ENCODE assay signal across 30 cellular contexts in the genomic region with DNA sequence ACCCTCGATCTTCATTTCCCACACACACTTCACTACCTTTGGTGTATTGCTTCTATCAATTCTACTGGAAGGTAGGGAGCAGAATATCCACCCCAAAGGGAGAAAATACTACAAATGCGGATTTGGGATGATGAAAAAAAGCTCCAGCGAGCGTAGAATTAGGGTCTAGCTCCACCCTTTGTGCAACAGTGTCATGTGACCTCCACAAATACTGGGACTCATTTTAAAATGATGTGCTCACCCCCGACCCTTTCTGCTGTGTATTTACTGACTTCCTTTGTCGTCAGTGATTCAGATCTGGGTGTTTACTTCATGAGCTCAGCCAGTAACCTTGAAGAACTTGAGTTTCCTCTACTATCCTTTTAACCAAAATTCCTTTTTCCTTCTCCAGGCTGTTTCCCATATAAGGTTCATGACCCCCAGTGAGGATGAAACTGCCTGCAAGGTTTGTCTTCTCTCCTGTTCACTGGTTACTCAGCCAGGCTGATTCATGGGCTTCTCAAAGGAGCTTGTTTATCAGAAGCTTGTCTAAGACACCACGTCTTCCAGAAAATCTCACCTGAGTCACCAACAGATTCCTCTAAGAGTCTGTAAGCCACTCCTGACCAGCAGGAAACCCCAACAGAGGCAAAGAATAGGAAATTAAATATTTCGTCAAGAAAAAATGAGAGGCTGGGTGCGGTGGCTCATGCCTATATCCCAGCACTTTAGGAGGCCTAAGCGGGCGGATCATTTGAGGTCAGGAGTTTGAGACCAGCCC. TPM values are rescaled to one million over a fixed set of nuclear protein-coding genes. Genes with fewer than 3 reads are reported as not detected.
"Had no signal": no experiment of that assay in that cellular context is flagged by ENCODE, and none has a peak within 500 bp of the region (broad histone marks: within the 10 kb centered on the region; RNA-seq: fewer than 3 reads in every experiment).

No MANE protein-coding gene starts in this region.

- FAIRE-seq: frontal cortex, small intestine had no signal

- H3K9me3 Mint-ChIP-seq: activated T-cell treated with anti-CD3 and anti-CD28 coated beads, Interleukin-2, amount 50 U/mL, for 4 hours; activated T-helper 2 cell treated with anti-CD3 and anti-CD28 coated beads, Interferon-gamma antibody, Interleukin-2, Interleukin-4, amounts not matched to agents 10 μg/mL and 5 μg/mL and 100 μg/mL, durations not matched to agents 14 hours and 24 hours and 36 hours; stimulated activated naive B cell treated with anti-CD40 and anti-IgM and Interleukin-4, amounts not matched to agents 10 μg/mL and 1 μg/mL and 100 μg/mL, for 72 hours; T-cell; T-helper 2 cell treated with Interferon-gamma antibody and Interleukin-4, amounts not matched to agents 5 μg/mL and 100 μg/mL, for 36 hours; type B pancreatic cell had no signal

- H3K4me1 Mint-ChIP-seq: naive B cell; stimulated activated naive B cell treated with anti-CD40 and anti-IgM and Interleukin-4, amounts not matched to agents 10 μg/mL and 1 μg/mL and 100 μg/mL, for 72 hours; T-cell had no signal

- H3K4me3 ChIP-seq: adrenal gland, ascending aorta, colonic mucosa, dorsolateral prefrontal cortex, mucosa of descending colon, testis had no signal

- H3K36me3 Mint-ChIP-seq: activated naive CD8-positive, alpha-beta T cell; naive B cell; stimulated activated naive B cell treated with anti-CD40 and anti-IgM and Interleukin-4, amounts not matched to agents 10 μg/mL and 1 μg/mL and 100 μg/mL, for 72 hours; T-cell; type B pancreatic cell had no signal

- ATAC-seq: activated T-cell treated with anti-CD3 and anti-CD28 coated beads, Interleukin-2, amount 50 U/mL, for 4 hours; left colon; mucosa of descending colon; sciatic nerve; stimulated activated naive B cell treated with anti-CD40 and anti-IgM and Interleukin-4, amounts not matched to agents 10 μg/mL and 1 μg/mL and 100 μg/mL, for 72 hours; T-cell had no signal

- H3K36me3 ChIP-seq: adrenal gland, ascending aorta, colonic mucosa, WERI-Rb-1 had no signal

- DNase-seq: activated CD4-positive, alpha-beta T cell treated with anti-CD3 and anti-CD28 coated beads, Interleukin-2, amount 50 U/mL, for 1 hour; activated CD4-positive, CD25-positive, alpha-beta regulatory T cell treated with anti-CD3 and anti-CD28 coated beads, Interleukin-2, amount 50 U/mL, for 72 hours; activated naive CD4-positive, alpha-beta T cell; activated T-cell treated with anti-CD3 and anti-CD28 coated beads, Interleukin-2, amount 50 U/mL, for 4 hours; adrenal gland; colonic mucosa; dorsolateral prefrontal cortex; endodermal cell; hippocampal formation; left colon; mesenchymal stem cell; mucosa of descending colon; naive B cell; nucleus accumbens; small intestine; stimulated activated CD4-positive, alpha-beta T cell treated with anti-CD3 and anti-CD28 coated beads, Interleukin-2, amount 100 ng/mL, for 24 hours; stimulated activated naive B cell treated with anti-CD40 and anti-IgM and Interleukin-4, amounts not matched to agents 10 μg/mL and 1 μg/mL and 100 μg/mL, for 72 hours; T-cell; testis; WERI-Rb-1 had no signal

- H3K27ac Mint-ChIP-seq: activated naive CD8-positive, alpha-beta T cell; activated T-helper 2 cell treated with anti-CD3 and anti-CD28 coated beads, Interferon-gamma antibody, Interleukin-2, Interleukin-4, amounts not matched to agents 10 μg/mL and 5 μg/mL and 100 μg/mL, durations not matched to agents 14 hours and 24 hours and 36 hours; endodermal cell; stimulated activated naive B cell treated with anti-CD40 and anti-IgM and Interleukin-4, amounts not matched to agents 10 μg/mL and 1 μg/mL and 100 μg/mL, for 72 hours; T-cell; T-helper 2 cell treated with Interferon-gamma antibody and Interleukin-4, amounts not matched to agents 5 μg/mL and 100 μg/mL, for 36 hours; type B pancreatic cell had no signal

- H3K4me3 Mint-ChIP-seq: activated naive CD8-positive, alpha-beta T cell; activated T-cell treated with anti-CD3 and anti-CD28 coated beads, Interleukin-2, amount 50 U/mL, for 4 hours; endodermal cell; naive B cell; stimulated activated naive B cell treated with anti-CD40 and anti-IgM and Interleukin-4, amounts not matched to agents 10 μg/mL and 1 μg/mL and 100 μg/mL, for 72 hours; T-cell; T-helper 2 cell treated with Interferon-gamma antibody and Interleukin-4, amounts not matched to agents 5 μg/mL and 100 μg/mL, for 36 hours; type B pancreatic cell had no signal

- H3K27me3 ChIP-seq: adrenal gland, ascending aorta, colonic mucosa, testis had no signal

RNA-seq across cellular contexts. Expression of gene PAX1, which starts 39.6 kb away (rescaled TPM):
- total RNA-seq: activated T-cell treated with anti-CD3 and anti-CD28 coated beads, Interleukin-2, amount 50 U/mL, for 4 hours; activated T-helper 2 cell treated with anti-CD3 and anti-CD28 coated beads, Interferon-gamma antibody, Interleukin-2, Interleukin-4, amounts not matched to agents 10 μg/mL and 5 μg/mL and 100 μg/mL, durations not matched to agents 14 hours and 24 hours and 36 hours; adrenal gland; ascending aorta; colonic mucosa; endodermal cell; epithelial cell of proximal tubule; frontal cortex; left colon; posterior vena cava; T-cell; testis had no signal
- polyA plus RNA-seq: adrenal gland, neural cell, small intestine had no signal
